24 cellular contexts compared by ENCODE assay signal in the genomic region with DNA sequence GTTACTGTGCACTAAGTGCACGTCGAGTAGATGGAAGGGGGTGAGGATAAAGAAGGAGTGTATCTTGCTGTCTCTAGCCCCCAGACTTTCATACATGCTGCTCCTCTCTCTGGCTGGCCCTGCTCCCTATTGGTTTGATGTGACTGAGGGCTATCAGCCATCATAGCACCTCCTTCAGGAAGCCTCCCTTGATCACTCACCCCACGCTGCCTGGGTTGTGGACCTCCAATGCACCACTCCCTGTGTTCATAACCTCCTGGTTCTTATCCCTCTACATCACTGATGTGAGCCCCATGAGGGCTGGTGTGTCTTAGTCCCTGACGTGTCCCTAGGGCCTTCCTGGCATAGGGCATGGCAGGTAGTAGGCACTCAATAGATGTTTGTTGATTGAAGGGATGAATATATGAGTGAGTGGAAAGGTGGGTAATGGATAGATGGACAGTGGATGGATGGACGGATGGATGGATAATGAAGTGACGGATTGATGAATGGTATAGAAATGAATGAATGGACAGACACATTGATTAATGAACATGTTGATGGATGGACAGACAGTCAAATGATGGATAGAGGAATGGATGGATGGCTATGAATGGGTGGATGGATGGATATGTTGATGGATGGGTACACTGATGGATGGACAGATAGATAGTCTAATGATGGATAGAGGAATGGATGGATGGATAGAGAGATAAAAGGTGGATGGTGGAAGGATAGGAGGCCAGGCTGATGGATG. TPM values are rescaled to one million over a fixed set of nuclear protein-coding genes. Genes with fewer than 3 reads are reported as not detected.
"Had no signal": no experiment of that assay in that cellular context is flagged by ENCODE, and none has a peak within 500 bp of the region (broad histone marks: within the 10 kb centered on the region; RNA-seq: fewer than 3 reads in every experiment).

No MANE protein-coding gene starts in this region.

- H3K4me1 ChIP-seq: SJSA1 had no signal

- ATAC-seq: HepG2 had no signal

- H3K27ac ChIP-seq: KMS-11, SJSA1, SK-N-MC had no signal

- H3K27me3 ChIP-seq: SJSA1 had no signal

- FAIRE-seq: HepG2, RCC 7860 had no signal

- H3K36me3 ChIP-seq: SJSA1 had no signal

- H3K4me2 ChIP-seq: KMS-11 had no signal

- DNase-seq: IMR-90, Kasumi-1, MM.1S, NCI-H1092 treated with DMSO at 0.1 percent for 48 hours, NCI-H1436, NCI-H187, NCI-H2029, NCI-H2081 treated with DMSO at 0.1 percent for 48 hours, NCI-H2171, NCI-H226, NCI-H446, NCI-H510A, NCI-H524 treated with DMSO at 0.1 percent for 48 hours, NCI-H69, NCI-H774, Right ventricle myocardium superior, RPMI8226, SIG-M5 had no signal

- H3K4me3 ChIP-seq: SJSA1, SK-N-MC had no signal

- H3K9ac ChIP-seq: KMS-11 had no signal

- H3K9me3 ChIP-seq: SJSA1 had no signal

RNA-seq across cellular contexts. Expression of a gene that starts 33.5 kb away (rescaled TPM):
- total RNA-seq: HepG2, IMR-90, Right ventricle myocardium superior, SJSA1 had no signal
- polyA plus RNA-seq: HepG2, IMR-90 had no signal

RNA-seq across cellular contexts. Expression of a gene that starts 34.5 kb away (rescaled TPM):
- total RNA-seq: HepG2, HT1080, IMR-90, Right ventricle myocardium superior, SJSA1 had no signal
- polyA plus RNA-seq: HepG2, IMR-90 had no signal
